ENCODE assay signal across 9 cellular contexts in the genomic region with DNA sequence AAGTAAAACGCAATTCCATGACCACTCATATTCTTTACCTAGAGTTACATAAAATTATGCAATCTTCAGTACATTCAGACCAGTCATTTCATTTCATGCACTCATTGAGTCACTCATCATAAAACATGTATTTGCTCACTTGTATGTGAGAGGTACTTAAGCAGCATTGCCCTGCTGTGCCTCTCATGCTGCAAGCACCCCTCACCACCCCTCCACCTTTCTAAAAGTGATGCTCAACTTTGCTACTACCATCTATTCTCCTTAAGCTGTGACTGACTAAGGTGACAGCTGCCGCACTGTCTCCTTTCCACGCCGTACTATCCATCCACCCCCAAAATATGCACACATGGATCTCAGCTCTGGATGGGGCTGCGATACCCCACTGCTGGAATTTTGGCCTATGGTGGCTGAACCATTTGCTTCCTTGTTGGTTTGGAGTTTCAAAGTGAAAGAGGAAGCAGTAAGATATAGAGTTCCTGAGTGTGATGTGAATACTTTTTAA. TPM values are rescaled to one million over a fixed set of nuclear protein-coding genes. Genes with fewer than 3 reads are reported as not detected.
DNase-seq lines count a peak whose midpoint lies in the region; ATAC-seq and TF ChIP-seq lines count a peak whose summit lies in the region.
"Had no signal": no experiment of that assay in that cellular context is flagged by ENCODE, and none has a peak within 500 bp of the region (broad histone marks: within the 10 kb centered on the region; RNA-seq: fewer than 3 reads in every experiment).

No MANE protein-coding gene starts in this region.

- H3K27ac Mint-ChIP-seq in activated T-cell treated with anti-CD3 and anti-CD28 coated beads, Interleukin-2, amount 50 U/mL, for 24 hours: peak overlapping the region; percentile 93

- no peaks in the 10 kb centered on the region for H3K27me3 ChIP-seq in Peyer's patch
- H3K27me3 ChIP-seq in colonic mucosa: no peaks in the 10 kb centered on the region

- H3K4me3 Mint-ChIP-seq in activated T-cell treated with anti-CD3 and anti-CD28 coated beads, Interleukin-2, amount 50 U/mL, for 24 hours: peak overlapping the region; percentile 63

- peak; percentile 21 for ATAC-seq in stimulated activated naive CD8-positive, alpha-beta T cell treated with anti-CD3 and anti-CD28 coated beads, Interleukin-15, Interleukin-2, amounts not matched to agents 100 U/mL and 50 U/mL, for 24 hours
- ATAC-seq in HG03460 (IDR thresholded peaks at IDR 0.05; ENCODE audit: unreplicated experiment) (no peak), HG03354 (IDR thresholded peaks at IDR 0.05; ENCODE audit: poor library complexity, severe bottlenecking, unreplicated experiment) (no peak)

- no peaks in the 10 kb centered on the region for H3K9me3 Mint-ChIP-seq in activated T-cell treated with anti-CD3 and anti-CD28 coated beads, Interleukin-2, amount 50 U/mL, for 24 hours

- TF ChIP-seq POLR2A in Peyer's patch (IDR thresholded peaks at IDR 0.05): no peak

- TF ChIP-seq CTCF in Peyer's patch (IDR thresholded peaks at IDR 0.05) (no peak), colonic mucosa (IDR thresholded peaks at IDR 0.05) (no peak)

- H3K4me1 Mint-ChIP-seq in activated T-cell treated with anti-CD3 and anti-CD28 coated beads, Interleukin-2, amount 50 U/mL, for 24 hours (ENCODE audit: low read depth): peaks cover 90% of the 10 kb centered on the region

- H3K36me3 ChIP-seq in Peyer's patch: no peaks in the 10 kb centered on the region
- no peaks in the 10 kb centered on the region for H3K36me3 ChIP-seq in colonic mucosa

- H3K4me1 ChIP-seq in Peyer's patch (peaks cover 0 to 25% (median 7%) of the 10 kb centered on the region in 4 donors), colonic mucosa (peaks cover 6% of the 10 kb centered on the region)

- intact Hi-C loops in colonic mucosa (cut with DNase I): no loop called here

- DNase-seq in activated T-cell treated with anti-CD3 and anti-CD28 coated beads, Interleukin-2, amount 50 U/mL, for 24 hours: peak; percentile 32
- DNase-seq in activated T-cell treated with anti-CD3 and anti-CD28 coated beads for 4 hours (no peak), Peyer's patch (no peak), colonic mucosa (peak; percentile 14)
- DNase-seq in stimulated activated naive CD8-positive, alpha-beta T cell treated with anti-CD3 and anti-CD28 coated beads, Interleukin-15, Interleukin-2, amounts not matched to agents 100 U/mL and 50 U/mL, for 24 hours: no peak
- no peak for DNase-seq in stimulated activated CD4-positive, alpha-beta T cell treated with anti-CD3 and anti-CD28 coated beads, Interleukin-12 subunit alpha, Interleukin-12 subunit beta, amount 100 ng/mL, for 4 hours
- DNase-seq: NCI-H1694 treated with DMSO at 0.1 percent for 48 hours had no signal

- H3K9me3 ChIP-seq in Peyer's patch: no peaks in the 10 kb centered on the region
- H3K9me3 ChIP-seq in colonic mucosa: no peaks in the 10 kb centered on the region

- H3K27me3 Mint-ChIP-seq in activated T-cell treated with anti-CD3 and anti-CD28 coated beads, Interleukin-2, amount 50 U/mL, for 24 hours: no peaks in the 10 kb centered on the region

- H3K9ac ChIP-seq in colonic mucosa (ENCODE audit: low read depth in 2 of 2, low read length in 2 of 2): no peak overlapping the region

- H3K36me3 Mint-ChIP-seq in activated T-cell treated with anti-CD3 and anti-CD28 coated beads, Interleukin-2, amount 50 U/mL, for 24 hours (ENCODE audit: low read depth): peaks cover 77% of the 10 kb centered on the region

- peak overlapping the region in 3 of 4 donors; percentile 52 to 82 (median 54) for H3K27ac ChIP-seq in Peyer's patch
- peak overlapping the region; percentile 66 for H3K27ac ChIP-seq in colonic mucosa

- H3K4me3 ChIP-seq in Peyer's patch (no peak overlapping the region), colonic mucosa (no peak overlapping the region)

RNA-seq across cellular contexts. Expression of a gene that starts 7.2 kb away (rescaled TPM):
- 10 to 100 TPM in 2 of 4 donors, 1 to 10 TPM in 2; 4.9 to 82.5 (median 8.7) TPM for total RNA-seq in Peyer's patch
- 1 to 10 TPM; 3.6 to 3.7 TPM for total RNA-seq in colonic mucosa

Comparison
In these comparisons a context has a peak if more than half of its experiments do, and no peak if none do; other contexts are left out.
1. DNase-seq: peak in activated T-cell treated with anti-CD3 and anti-CD28 coated beads, Interleukin-2, amount 50 U/mL, for 24 hours (single experiment) and colonic mucosa (single experiment); none in activated T-cell treated with anti-CD3 and anti-CD28 coated beads for 4 hours (single experiment), Peyer's patch (0 of 3), stimulated activated naive CD8-positive, alpha-beta T cell treated with anti-CD3 and anti-CD28 coated beads, Interleukin-15, Interleukin-2, amounts not matched to agents 100 U/mL and 50 U/mL, for 24 hours (single experiment) and stimulated activated CD4-positive, alpha-beta T cell treated with anti-CD3 and anti-CD28 coated beads, Interleukin-12 subunit alpha, Interleukin-12 subunit beta, amount 100 ng/mL, for 4 hours (single experiment).